Comparison of ENCODE assay signal across 8 cellular contexts in the genomic region with DNA sequence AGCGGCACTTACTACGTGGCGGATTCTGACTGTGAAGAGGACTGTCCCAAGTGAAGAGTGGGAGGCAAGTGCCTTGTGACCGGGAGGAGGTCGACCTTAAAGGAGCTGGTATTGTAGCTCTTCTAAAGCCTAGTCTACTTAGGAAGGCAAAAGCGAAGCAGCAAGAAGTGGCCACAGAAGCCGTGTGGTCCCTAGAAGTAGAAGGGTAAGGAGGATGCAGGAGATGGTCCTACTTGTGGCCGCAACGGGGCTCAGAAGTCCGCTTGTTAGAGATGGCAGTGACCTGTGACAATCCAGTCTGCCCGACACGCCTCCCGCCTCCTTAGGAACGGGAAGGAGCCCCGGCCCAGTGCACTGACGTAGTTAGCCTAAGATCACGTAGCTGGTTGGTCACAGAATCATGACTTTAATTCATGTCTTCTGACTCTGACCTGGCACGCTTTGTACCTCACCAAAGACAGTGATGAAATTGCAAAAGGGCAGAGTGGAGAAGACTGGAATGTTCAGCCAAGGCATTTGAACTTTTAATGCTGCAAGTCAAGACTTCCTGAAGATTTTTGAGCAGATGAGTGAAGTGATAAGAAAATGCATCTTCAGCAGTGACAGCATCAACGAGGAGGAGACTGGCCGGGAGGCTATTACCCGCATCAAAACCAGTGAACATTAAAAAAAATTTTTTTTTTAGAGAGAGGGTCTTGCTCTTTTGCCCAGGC. TPM values are rescaled to one million over a fixed set of nuclear protein-coding genes. Genes with fewer than 3 reads are reported as not detected.
DNase-seq lines count a peak whose midpoint lies in the region; ATAC-seq and TF ChIP-seq lines count a peak whose summit lies in the region.

No MANE protein-coding gene starts in this region.

- H3K4me2 ChIP-seq in Karpas-422 (ENCODE audit: low read depth, low read length, poor library complexity, severe bottlenecking) (peak overlapping the region; percentile 84), hepatocyte (peak overlapping the region; percentile 75)

- peak; percentile 94 to 96 for TF ChIP-seq POLR2A in adrenal gland (IDR thresholded peaks at IDR 0.05)

- peak overlapping the region; percentile 76 for H3K4me3 ChIP-seq in Karpas-422 (ENCODE audit: low read length)
- H3K4me3 ChIP-seq in adrenal gland = peak overlapping the region in 3 of 4 donors; percentile 15 to 52 (median 49)
- peak overlapping the region; percentile 5 for H3K4me3 ChIP-seq in hepatocyte
- peak overlapping the region; percentile 53 for H3K4me3 ChIP-seq in skeletal muscle cell (ENCODE audit: low read depth, low read length)

- H3K4me1 ChIP-seq in Karpas-422 (ENCODE audit: low read length) = peaks cover 42% of the 10 kb centered on the region
- H3K4me1 ChIP-seq in adrenal gland (replicated peaks in 1 of 2) = peaks cover 0 to 33% of the 10 kb centered on the region in 2 donors
- peaks cover 20% of the 10 kb centered on the region for H3K4me1 ChIP-seq in hepatocyte (ENCODE audit: insufficient read depth)

- H3K36me3 ChIP-seq in Karpas-422 (ENCODE audit: insufficient read depth, low read length) (no peaks in the 10 kb centered on the region), adrenal gland (replicated peaks in 1 of 2) (no peaks in the 10 kb centered on the region), hepatocyte (replicated peaks; ENCODE audit: insufficient read depth, low read depth) (no peaks in the 10 kb centered on the region)

- H2AFZ ChIP-seq in Karpas-422 (ENCODE audit: low read length) (peak overlapping the region; percentile 83), hepatocyte (no peak overlapping the region)

- H3K79me2 ChIP-seq in Karpas-422 (ENCODE audit: low read length) = peaks cover 36% of the 10 kb centered on the region
- H3K79me2 ChIP-seq in hepatocyte = peaks cover 38% of the 10 kb centered on the region

- WGBS in adrenal gland, 4 donors = 1% methylated on average over 14 to 21 of the region's 21 CpGs
- WGBS in hepatocyte (ENCODE audit: low lambda C conversion rate, missing lambda C conversion rate) = 5% methylated on average over 21 of the region's 21 CpGs

- H3K27me3 ChIP-seq in Karpas-422 (ENCODE audit: low read length) = no peaks in the 10 kb centered on the region
- H3K27me3 ChIP-seq in adrenal gland = no peaks in the 10 kb centered on the region
- no peaks in the 10 kb centered on the region for H3K27me3 ChIP-seq in hepatocyte

- H4K20me1 ChIP-seq in Karpas-422 (ENCODE audit: insufficient read depth, low read depth, low read length) (peaks cover 7% of the 10 kb centered on the region; the same call in 1 of the 2 replicates), hepatocyte (ENCODE audit: insufficient read depth, poor library complexity, severe bottlenecking) (peaks cover 27% of the 10 kb centered on the region)

- peak overlapping the region; percentile 75 for H3K9ac ChIP-seq in Karpas-422 (ENCODE audit: low read length)

- no peak for TF ChIP-seq CTCF in adrenal gland (IDR thresholded peaks at IDR 0.05)
- no peak for TF ChIP-seq CTCF in hepatocyte (IDR thresholded peaks at IDR 0.05; ENCODE audit: poor library complexity)

- H3K9me2 ChIP-seq in Karpas-422 (replicated peaks; ENCODE audit: insufficient read depth, low read length) = no peaks in the 10 kb centered on the region
- no peaks in the 10 kb centered on the region for H3K9me2 ChIP-seq in hepatocyte (replicated peaks; ENCODE audit: insufficient read depth)

- no peaks in the 10 kb centered on the region for H3K9me3 ChIP-seq in Karpas-422 (ENCODE audit: low read length)
- no peaks in the 10 kb centered on the region for H3K9me3 ChIP-seq in adrenal gland (replicated peaks in 1 of 3)
- no peaks in the 10 kb centered on the region for H3K9me3 ChIP-seq in hepatocyte (ENCODE audit: low read depth)

- DNase-seq in GF-D8 (lab: John Stamatoyannopoulos, UW) (peak; percentile 87), Karpas-422 (peak; percentile 91), T follicular helper cell (ENCODE audit: low read depth) (peak; percentile 74), adrenal gland (peak; percentile 91 to 98 (median 97)), hepatocyte (ENCODE audit: low spot score) (peak; percentile 95), skeletal muscle cell (ENCODE audit: low read depth) (peak; percentile 95), inferior parietal cortex (ENCODE audit: extremely low spot score) (no peak)

- ATAC-seq in GM21825 (IDR thresholded peaks at IDR 0.05; ENCODE audit: unreplicated experiment) = peak; percentile 42

- intact Hi-C loops in adrenal gland (cut with DNase I) = no loop called here

- H3K27ac ChIP-seq in Karpas-422 (ENCODE audit: low read length) (peak overlapping the region; percentile 76), adrenal gland (peak overlapping the region; percentile 89 to 100 (median 99)), hepatocyte (peak overlapping the region; percentile 94)

RNA-seq across cellular contexts. Expression of a gene that starts 0.7 kb away (rescaled TPM):
- 10.7 and 18.4 TPM in 2 replicates for total RNA-seq in Karpas-422 (2014; rRNA removed; shearing (Covaris generic); ENCODE audit: low replicate concordance)
- total RNA-seq in adrenal gland (10 to 100 TPM; 15.3 to 89.6 (median 21.3) TPM), hepatocyte (38.1 and 41.9 TPM in 2 replicates)
- polyA plus RNA-seq in adrenal gland (10 to 100 TPM in 1 of 3 donors, 1 to 10 TPM in 2; 3.6 to 50.2 (median 4.0) TPM), hepatocyte (19.5 and 21.0 TPM in 2 replicates)

Comparison
In these comparisons a context has a peak if more than half of its experiments do, and no peak if none do; other contexts are left out.
1. H3K4me3 ChIP-seq: peak in every context shown above with its lines; median percentile 76 in Karpas-422; 53 in skeletal muscle cell; 49 in adrenal gland; 5 in hepatocyte.